ENCODE assay signal across 19 cellular contexts in the genomic region with DNA sequence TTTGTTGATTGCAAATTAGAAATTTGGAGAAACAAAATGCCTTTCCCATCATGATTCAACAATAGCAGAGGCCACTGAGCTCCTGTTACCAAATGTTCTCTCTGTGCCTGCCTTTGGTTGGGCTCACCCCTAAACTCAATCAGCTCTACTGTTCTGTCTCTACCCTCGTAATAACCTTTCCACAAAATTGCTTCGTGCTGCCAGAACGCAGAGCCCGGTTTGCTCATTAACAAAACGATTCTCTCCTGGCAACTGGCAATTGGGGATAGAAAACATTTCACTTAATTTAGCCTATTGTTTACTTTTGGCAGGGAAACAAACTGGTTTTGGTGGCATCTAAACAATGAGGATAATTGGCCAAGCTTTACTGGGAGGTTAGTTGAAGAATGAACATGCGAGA. TPM values are rescaled to one million over a fixed set of nuclear protein-coding genes. Genes with fewer than 3 reads are reported as not detected.
DNase-seq lines count a peak whose midpoint lies in the region; ATAC-seq and TF ChIP-seq lines count a peak whose summit lies in the region.
"Had no signal": no experiment of that assay in that cellular context is flagged by ENCODE, and none has a peak within 500 bp of the region (broad histone marks: within the 10 kb centered on the region; RNA-seq: fewer than 3 reads in every experiment).

No MANE protein-coding gene starts in this region.

- H3K27me3 ChIP-seq in lower lobe of right lung (ENCODE audit: low read depth): no peaks in the 10 kb centered on the region

- H3K4me3 Mint-ChIP-seq in natural killer cell: no peak overlapping the region

- peaks cover 0 to 12% of the 10 kb centered on the region in 2 donors for H3K4me1 Mint-ChIP-seq in natural killer cell

- DNase-seq in COR-L47 (lab: John Stamatoyannopoulos, UW) (peak; percentile 76), NCI-H1105 treated with DMSO at 0.1 percent for 48 hours (lab: John Stamatoyannopoulos, UW) (peak; percentile 70), caudate nucleus (lab: John Stamatoyannopoulos, UW) (peak in 27 of 61 donors; percentile 2 to 68 (median 14)), medulla oblongata (ENCODE audit: extremely low spot score) (peak; percentile 48), lower lobe of right lung (no peak), natural killer cell (no peak), SKM-1 treated with dmso at 0.1 percent for 144 hours (lab: John Stamatoyannopoulos, UW; ENCODE audit: unreplicated experiment) (no peak)
- DNase-seq: AML-193, Calu3, DMS53, H7, Karpas-422, MM.1S, NCI-H1092 treated with DMSO at 0.1 percent for 48 hours, NCI-H2029 treated with DMSO at 0.1 percent for 48 hours, NCI-H2227 treated with DMSO at 0.1 percent for 48 hours, NCI-H524 treated with DMSO at 0.1 percent for 48 hours, RPMI8226 had no signal

- TF ChIP-seq CTCF in lower lobe of right lung (IDR thresholded peaks at IDR 0.05) (no peak), natural killer cell (IDR thresholded peaks at IDR 0.05) (no peak)

- ATAC-seq in lower lobe of right lung (no peak), natural killer cell (no peak), HG03175 (IDR thresholded peaks at IDR 0.05; ENCODE audit: unreplicated experiment) (no peak)

- H3K27ac ChIP-seq in caudate nucleus (ENCODE audit: low read depth, low read length): peak overlapping the region; percentile 83
- no peak overlapping the region for H3K27ac ChIP-seq in lower lobe of right lung

- no peaks in the 10 kb centered on the region for H3K9me3 Mint-ChIP-seq in natural killer cell

- no peak overlapping the region for H3K4me3 ChIP-seq in lower lobe of right lung

- no peaks in the 10 kb centered on the region for H3K9me3 ChIP-seq in lower lobe of right lung

- no peaks in the 10 kb centered on the region for H3K36me3 Mint-ChIP-seq in natural killer cell

- H3K27me3 Mint-ChIP-seq in natural killer cell (ENCODE audit: low read depth in 2 of 2): peaks cover 0 to under 1% of the 10 kb centered on the region in 2 donors

- H3K27ac Mint-ChIP-seq in natural killer cell: no peak overlapping the region

- intact Hi-C loops in lower lobe of right lung (cut with DNase I): no loop called here
- intact Hi-C loops in natural killer cell (cut with micrococcal nuclease): no loop called here

- H3K4me1 ChIP-seq in lower lobe of right lung: no peaks in the 10 kb centered on the region

- no peaks in the 10 kb centered on the region for H3K36me3 ChIP-seq in lower lobe of right lung

RNA-seq across cellular contexts. Expression of a gene that starts 56.7 kb away (rescaled TPM):
- total RNA-seq in lower lobe of right lung (0.15 TPM), natural killer cell (1 to 10 TPM in 1 of 3 donors, under 1 TPM in 1, not detected in 1; 0.16 to 1.6 TPM)
- total RNA-seq: H7 had no signal

Comparison
In these comparisons a context has a peak if more than half of its experiments do, and no peak if none do; other contexts are left out.
1. DNase-seq: peak in COR-L47 (single experiment), NCI-H1105 treated with DMSO at 0.1 percent for 48 hours (single experiment) and medulla oblongata (single experiment); none in lower lobe of right lung (single experiment), natural killer cell (single experiment) and SKM-1 treated with dmso at 0.1 percent for 144 hours (single experiment).